In the genomic region with DNA sequence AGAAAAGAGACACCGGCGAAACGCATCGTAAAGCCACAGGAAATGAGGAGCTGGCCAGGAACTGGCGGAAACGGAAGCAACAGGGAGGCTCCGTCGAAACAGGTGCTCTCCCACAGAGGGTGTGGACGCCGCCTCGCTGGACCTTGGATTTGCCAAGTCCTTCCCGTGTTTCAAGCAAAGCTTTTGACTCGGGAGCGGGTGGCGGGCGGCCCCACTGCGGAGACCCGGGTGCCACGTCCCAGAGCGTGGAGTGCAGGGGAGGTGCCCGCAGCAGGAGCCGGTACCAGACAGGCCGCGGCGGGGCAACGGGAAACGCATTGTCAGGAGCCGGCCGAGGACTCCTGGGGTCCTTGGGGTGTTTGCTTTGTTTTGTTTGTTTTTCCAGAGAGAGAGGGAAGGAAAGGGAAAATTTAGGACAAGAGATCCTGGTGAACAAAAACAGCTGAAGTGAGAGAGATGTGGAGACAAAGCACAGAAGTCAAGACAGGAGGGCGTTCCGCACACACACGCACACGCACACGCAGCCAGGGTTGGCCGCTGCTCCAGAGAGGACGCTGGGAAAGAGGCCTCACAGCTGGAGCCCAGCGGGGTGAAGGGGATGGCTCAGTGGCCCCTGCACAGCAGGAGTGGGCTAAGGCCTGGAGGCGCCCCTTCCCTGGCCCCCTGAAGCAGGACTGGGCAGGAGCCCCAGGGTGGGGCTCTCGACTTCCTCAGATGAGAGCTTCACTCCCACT, we compare ENCODE assay signal across 21 cellular contexts. TPM values are rescaled to one million over a fixed set of nuclear protein-coding genes. Genes with fewer than 3 reads are reported as not detected.
"Had no signal": no experiment of that assay in that cellular context is flagged by ENCODE, and none has a peak within 500 bp of the region (broad histone marks: within the 10 kb centered on the region; RNA-seq: fewer than 3 reads in every experiment).

No MANE protein-coding gene starts in this region.

- H2AFZ ChIP-seq: hepatocyte had no signal

- H3K36me3 ChIP-seq: adrenal gland, cardiac muscle cell, esophagus muscularis mucosa, right atrium auricular region, transverse colon, vagina had no signal

- H3K4me3 ChIP-seq: adrenal gland, cardiac muscle cell, esophagus muscularis mucosa, hepatocyte, right atrium auricular region, skin epidermis, transverse colon, vagina had no signal

- DNase-seq: activated CD4-positive, alpha-beta memory T cell treated with anti-CD3 and anti-CD28 coated beads, Interleukin-2, amount 10 ng/mL, durations not matched to agents 7 days and 5 days; activated CD8-positive, alpha-beta memory T cell treated with anti-CD3 and anti-CD28 coated beads, Interleukin-2, amount 50 U/mL, for 4 hours; activated gamma-delta T cell; activated T-cell treated with anti-CD3 and anti-CD28 coated beads, Interleukin-2, amount 50 U/mL, for 48 hours; adrenal gland; islet precursor cell; naive B cell; stimulated activated CD4-positive, alpha-beta T cell treated with anti-CD3 and anti-CD28 coated beads, Interleukin-15, amount 100 ng/mL, for 24 hours; stimulated activated CD4-positive, alpha-beta T cell treated with anti-CD3 and anti-CD28 coated beads, Interleukin-4, amount 100 ng/mL, for 1 hour; stimulated activated naive CD4-positive, alpha-beta T cell; T-helper 1 cell; T1000; transverse colon had no signal

- H3K27me3 ChIP-seq: adrenal gland, cardiac muscle cell, hepatocyte, right atrium auricular region, vagina had no signal

- ATAC-seq: left lobe of liver had no signal

- H3K4me1 ChIP-seq: adrenal gland, esophagus muscularis mucosa, right atrium auricular region, transverse colon, vagina had no signal

- H3K4me3 Mint-ChIP-seq: activated CD4-positive, alpha-beta memory T cell treated with anti-CD3 and anti-CD28 coated beads, Interleukin-2, amount 10 ng/mL, durations not matched to agents 7 days and 5 days had no signal

- H3K79me2 ChIP-seq: hepatocyte had no signal

- H3K4me2 ChIP-seq: hepatocyte had no signal

- H3K27ac Mint-ChIP-seq: activated CD4-positive, alpha-beta memory T cell treated with anti-CD3 and anti-CD28 coated beads, Interleukin-2, amount 10 ng/mL, durations not matched to agents 7 days and 5 days; naive B cell had no signal

- H3K27me3 Mint-ChIP-seq: activated CD4-positive, alpha-beta memory T cell treated with anti-CD3 and anti-CD28 coated beads, Interleukin-2, amount 10 ng/mL, durations not matched to agents 7 days and 5 days had no signal

- H3K36me3 Mint-ChIP-seq: naive B cell had no signal

- H3K9me3 ChIP-seq: adrenal gland, esophagus muscularis mucosa, right atrium auricular region, transverse colon, vagina had no signal

- H3K27ac ChIP-seq: adrenal gland, cardiac muscle cell, esophagus muscularis mucosa, hepatocyte, right atrium auricular region, skin epidermis, transverse colon, vagina had no signal

RNA-seq across cellular contexts. Expression of gene CHRNA4, which starts 50.9 kb away (rescaled TPM):
- total RNA-seq: activated CD4-positive, alpha-beta memory T cell treated with anti-CD3 and anti-CD28 coated beads, Interleukin-2, amount 10 ng/mL, durations not matched to agents 7 days and 5 days; esophagus muscularis mucosa; hepatocyte; posterior vena cava; right atrium auricular region had no signal
- polyA plus RNA-seq: cardiac muscle cell had no signal
